10 cellular contexts compared by ENCODE assay signal in the genomic region with DNA sequence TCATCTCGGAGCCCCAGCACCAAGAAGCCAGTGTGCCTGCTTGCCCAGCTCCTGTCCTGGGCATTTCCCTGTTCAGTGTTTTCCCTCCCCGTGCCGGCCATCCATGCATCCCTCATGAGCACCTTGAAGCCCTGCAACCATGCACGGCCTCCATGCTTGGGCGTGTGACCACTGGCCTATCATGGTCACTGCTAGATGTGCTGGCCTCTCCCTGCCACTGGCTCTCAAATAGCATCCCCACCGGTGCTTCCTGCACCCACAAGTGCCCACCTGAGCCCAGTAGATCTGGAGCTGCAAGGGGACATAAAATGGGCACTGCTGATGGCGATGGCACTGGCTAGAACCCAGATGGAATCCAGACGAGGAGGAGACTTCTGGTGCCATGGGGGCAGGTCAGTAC.
"Had no signal": no experiment of that assay in that cellular context is flagged by ENCODE, and none has a peak within 500 bp of the region (broad histone marks: within the 10 kb centered on the region; RNA-seq: fewer than 3 reads in every experiment).

No MANE protein-coding gene starts in this region.

- H3K4me3 ChIP-seq: GM23248, HAP-1 had no signal

- H3K36me3 Mint-ChIP-seq: IgD-negative memory B cell had no signal

- H3K4me3 Mint-ChIP-seq: HFFc6, IgD-negative memory B cell had no signal

- DNase-seq: GM23248, GOT3, H7, HFFc6, KBM-7 had no signal

- H3K36me3 ChIP-seq: HAP-1 had no signal

- H3K4me1 Mint-ChIP-seq: IgD-negative memory B cell had no signal

- H3K27ac ChIP-seq: GM23248, HL-60 had no signal

- H3K27me3 Mint-ChIP-seq: IgD-negative memory B cell had no signal

- H3K27ac Mint-ChIP-seq: HFFc6 had no signal

- ATAC-seq: HCT116, HepG2 had no signal

- H3K4me1 ChIP-seq: HAP-1 had no signal
